ENCODE assay signal across 10 cellular contexts in the genomic region with DNA sequence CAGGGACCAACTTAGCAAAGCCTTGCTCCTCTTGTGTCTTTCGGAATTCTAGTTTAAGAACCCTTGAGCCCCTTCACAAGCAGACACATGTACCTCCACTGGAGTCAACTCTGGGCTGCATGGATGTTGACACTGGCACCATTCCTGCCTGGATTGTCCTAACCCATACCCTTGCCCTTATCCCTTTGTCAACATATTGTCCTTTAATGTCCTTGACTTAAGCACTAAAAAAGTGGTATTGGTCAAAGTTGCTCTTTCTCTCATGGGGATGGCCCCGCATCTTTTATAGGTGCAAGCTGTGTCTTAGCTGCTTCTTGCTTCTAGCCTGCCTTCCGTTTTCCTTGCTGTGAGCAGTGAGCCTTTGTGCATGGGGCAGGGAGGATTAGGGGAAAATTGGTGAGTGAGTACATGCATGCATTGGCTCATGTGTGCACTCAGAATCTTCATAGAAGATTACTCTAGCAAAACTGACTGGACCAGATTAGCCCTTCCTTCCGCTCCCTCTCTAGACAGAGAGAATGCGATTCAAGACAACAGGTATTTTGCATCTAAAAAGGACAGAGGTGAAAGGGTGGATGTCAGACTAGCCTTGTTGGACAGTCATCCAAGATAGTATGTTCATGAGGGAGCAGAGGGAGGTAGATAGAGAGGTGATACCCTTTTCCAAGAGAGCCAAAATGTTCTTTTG. TPM values are rescaled to one million over a fixed set of nuclear protein-coding genes. Genes with fewer than 3 reads are reported as not detected.
A peak's percentile ranks its signal among the peaks of the same experiment; 100 is the strongest.
DNase-seq lines count a peak whose midpoint lies in the region; ATAC-seq and TF ChIP-seq lines count a peak whose summit lies in the region.
"Had no signal": no experiment of that assay in that cellular context is flagged by ENCODE, and none has a peak within 500 bp of the region (broad histone marks: within the 10 kb centered on the region; RNA-seq: fewer than 3 reads in every experiment).

No MANE protein-coding gene starts in this region.

- H3K4me3 Mint-ChIP-seq in HFFc6: no peak overlapping the region; the same call in 1 of the 2 replicates
- peak overlapping the region; percentile 38 to 82 (median 64) for H3K4me3 Mint-ChIP-seq in naive thymus-derived CD8-positive, alpha-beta T cell

- H3K36me3 ChIP-seq in BLaER1 (peaks cover 87% of the 10 kb centered on the region), body of pancreas (replicated peaks in 1 of 2; ENCODE audit: insufficient read depth in 1 of 2, low read depth in 2 of 2) (peaks cover 0 to 22% of the 10 kb centered on the region in 2 donors)

- DNase-seq in HFFc6 (no peak), body of pancreas (no peak), NAMALWA (ENCODE audit: low spot score) (no peak), NCI-H446 treated with DMSO at 0.1 percent for 48 hours (lab: John Stamatoyannopoulos, UW) (no peak)
- DNase-seq in naive thymus-derived CD8-positive, alpha-beta T cell: no peak
- DNase-seq: SJCRH30 had no signal

- no peak for TF ChIP-seq POLR2A in body of pancreas (IDR thresholded peaks at IDR 0.05)

- H3K27ac ChIP-seq in BLaER1 (peak overlapping the region; percentile 95), body of pancreas (peak overlapping the region in 3 of 4 donors; percentile 4 to 40 (median 27))
- H3K27ac ChIP-seq: SJCRH30, suprapubic skin had no signal

- H3K9ac ChIP-seq in BLaER1: peak overlapping the region; percentile 30; the same call in 1 of the 2 replicates

- ATAC-seq in body of pancreas: no peak
- no peak for ATAC-seq in naive thymus-derived CD8-positive, alpha-beta T cell
- no peak for ATAC-seq in GM19395 (IDR thresholded peaks at IDR 0.05; ENCODE audit: unreplicated experiment)
- no peak for ATAC-seq in HG03175 (IDR thresholded peaks at IDR 0.05; ENCODE audit: unreplicated experiment)

- H3K9me3 ChIP-seq in BLaER1 (no peaks in the 10 kb centered on the region), body of pancreas (no peaks in the 10 kb centered on the region)
- H3K9me3 ChIP-seq: SJCRH30, suprapubic skin had no signal

- H3K9me3 Mint-ChIP-seq in HFFc6: no peaks in the 10 kb centered on the region
- no peaks in the 10 kb centered on the region for H3K9me3 Mint-ChIP-seq in naive thymus-derived CD8-positive, alpha-beta T cell

- no peak overlapping the region for H3K4me3 ChIP-seq in BLaER1
- H3K4me3 ChIP-seq in body of pancreas: no peak overlapping the region
- H3K4me3 ChIP-seq: SJCRH30, suprapubic skin had no signal

- intact Hi-C loops in body of pancreas (cut with DNase I): no loop called here

- H3K27ac Mint-ChIP-seq in HFFc6: peak overlapping the region; percentile 74
- H3K27ac Mint-ChIP-seq in naive thymus-derived CD8-positive, alpha-beta T cell: peak overlapping the region; percentile 71 to 100 (median 98)

- H3K27me3 Mint-ChIP-seq in HFFc6 (ENCODE audit: insufficient read depth): no peaks in the 10 kb centered on the region; the same call in 1 of the 2 replicates
- no peaks in the 10 kb centered on the region for H3K27me3 Mint-ChIP-seq in naive thymus-derived CD8-positive, alpha-beta T cell

- H3K4me2 ChIP-seq in BLaER1: peak overlapping the region; percentile 92

- 90 to 93% methylated on average over 5 of the region's 5 CpGs for WGBS in body of pancreas, 2 donors

- H3K4me1 ChIP-seq in BLaER1: peaks cover 100% of the 10 kb centered on the region
- H3K4me1 ChIP-seq in body of pancreas: peaks cover 23% of the 10 kb centered on the region
- H3K4me1 ChIP-seq: SJCRH30 had no signal

- TF ChIP-seq CTCF in HFFc6 (IDR thresholded peaks at IDR 0.05) (no peak), body of pancreas (IDR thresholded peaks at IDR 0.05) (no peak)

- POLR2A ChIA-PET in naive thymus-derived CD8-positive, alpha-beta T cell (lab: Charles Lee): interaction anchor here (0.7 to 17.8 kb wide), 14 partner anchors 8 to 42 kb away, joined by 3 to 307 read pairs (median 8); partner anchors contain the start of gene TGFBR2

- H3K4me1 Mint-ChIP-seq in HFFc6 (ENCODE audit: low read depth): peaks cover 62% of the 10 kb centered on the region
- H3K4me1 Mint-ChIP-seq in naive thymus-derived CD8-positive, alpha-beta T cell: peaks cover 50 to 98% (median 97%) of the 10 kb centered on the region in 4 donors

- H3K36me3 Mint-ChIP-seq in HFFc6 (ENCODE audit: low read depth): peaks cover 80% of the 10 kb centered on the region
- peaks cover 44 to 89% (median 76%) of the 10 kb centered on the region in 3 donors for H3K36me3 Mint-ChIP-seq in naive thymus-derived CD8-positive, alpha-beta T cell

- peaks cover 10% of the 10 kb centered on the region; the same call in 1 of the 2 replicates for H4K20me1 ChIP-seq in BLaER1

- H3K27me3 ChIP-seq in BLaER1 (no peaks in the 10 kb centered on the region), body of pancreas (no peaks in the 10 kb centered on the region)
- H3K27me3 ChIP-seq: SJCRH30, suprapubic skin had no signal

RNA-seq across cellular contexts. Expression of gene TGFBR2, which starts 42.4 kb away (rescaled TPM):
- 100 to 1,000 TPM in 4 of 6 experiments, 10 to 100 TPM in 2; 78.5 to 135 (median 118) TPM for total RNA-seq in HFFc6 (2021; fragmentation: NEBNext Ultra II Directional; extraction: Animal tissue kit (Norgen Biotek cat#: 25700))
- 100 to 1,000 TPM in 1 of 2 donors, 10 to 100 TPM in 1; 91.8 to 143 TPM for total RNA-seq in body of pancreas
- 100 to 1,000 TPM; 260 to 268 TPM for total RNA-seq in naive thymus-derived CD8-positive, alpha-beta T cell
- 100 to 1,000 TPM; 128 to 226 (median 131) TPM for polyA plus RNA-seq in naive thymus-derived CD8-positive, alpha-beta T cell
